In the genomic region with DNA sequence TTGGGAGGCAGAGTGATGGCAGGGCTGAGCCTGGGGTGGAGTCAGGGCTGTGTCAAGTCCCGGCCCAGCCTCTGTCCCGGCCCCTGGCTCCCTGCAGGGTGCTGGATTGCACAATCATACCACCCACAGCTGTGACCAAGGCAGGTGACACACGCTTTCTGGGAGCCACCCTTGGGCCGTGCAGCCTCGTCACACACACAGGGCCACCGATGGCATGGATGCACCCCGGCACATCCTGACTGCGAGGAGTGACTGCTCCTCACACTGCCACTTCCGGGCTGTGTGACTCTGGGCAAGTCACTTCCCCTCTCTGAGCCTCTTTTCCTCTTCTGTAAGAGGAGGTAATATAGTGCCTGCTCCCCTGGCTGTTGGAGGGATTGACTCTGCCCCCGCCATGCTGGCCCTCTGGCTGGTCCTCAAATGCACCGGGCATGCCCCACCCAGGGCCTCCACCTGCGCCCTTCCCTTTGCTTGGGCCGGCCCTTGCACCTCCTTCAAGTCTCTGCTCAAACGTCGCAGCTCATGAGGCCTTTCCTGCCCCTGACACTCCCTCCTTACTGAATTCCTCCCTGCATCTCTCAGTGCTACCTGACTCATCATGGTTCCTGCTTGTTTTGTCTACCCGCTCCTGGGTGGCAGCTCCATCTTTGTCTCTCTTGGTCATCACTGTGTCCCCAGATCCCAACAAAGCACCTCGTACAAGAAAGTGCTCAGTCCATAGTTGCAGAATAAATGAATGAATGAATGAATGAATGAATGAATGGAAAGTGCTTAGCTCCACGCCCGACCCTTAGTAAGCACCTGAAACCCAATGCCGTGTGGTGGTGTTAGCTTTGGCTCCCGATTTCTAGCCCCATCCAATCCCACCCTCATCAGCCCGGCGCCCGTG, we compare ENCODE assay signal across 8 cellular contexts.
DNase-seq lines count a peak whose midpoint lies in the region; ATAC-seq and TF ChIP-seq lines count a peak whose summit lies in the region.

No MANE protein-coding gene starts in this region.

- H3K9ac ChIP-seq in mammary epithelial cell (ENCODE audit: insufficient read depth, low read length) (no peak overlapping the region), Karpas-422 (ENCODE audit: low read length) (no peak overlapping the region)

- no peaks in the 10 kb centered on the region for H3K27me3 ChIP-seq in A673 (replicated peaks; ENCODE audit: insufficient read depth, low read depth, low read length, poor library complexity)
- H3K27me3 ChIP-seq in mammary epithelial cell (ENCODE audit: insufficient read depth, low read length): no peaks in the 10 kb centered on the region
- H3K27me3 ChIP-seq in muscle layer of duodenum (ENCODE audit: low read depth, low read length): no peaks in the 10 kb centered on the region
- no peaks in the 10 kb centered on the region for H3K27me3 ChIP-seq in Karpas-422 (ENCODE audit: low read length)

- H4K20me1 ChIP-seq in mammary epithelial cell (ENCODE audit: insufficient read depth, low read length) (no peaks in the 10 kb centered on the region), Karpas-422 (ENCODE audit: insufficient read depth, low read depth, low read length) (no peaks in the 10 kb centered on the region)

- H3K4me3 ChIP-seq in A673 (ENCODE audit: low read depth, low read length, poor library complexity, severe bottlenecking) (no peak overlapping the region), mammary epithelial cell (replicated peaks in 1 of 3; ENCODE audit: insufficient read depth in 1 of 3, low read depth in 2 of 3, low read length in 3 of 3) (no peak overlapping the region), muscle layer of duodenum (ENCODE audit: low read depth in 1 of 2, low read length in 2 of 2) (no peak overlapping the region), Karpas-422 (ENCODE audit: low read length) (no peak overlapping the region)

- H3K9me3 ChIP-seq in A673 (ENCODE audit: low read depth, low read length, poor library complexity, severe bottlenecking) (no peaks in the 10 kb centered on the region), mammary epithelial cell (replicated peaks; ENCODE audit: insufficient read depth, low read length) (no peaks in the 10 kb centered on the region), muscle layer of duodenum (ENCODE audit: control insufficient read depth in 1 of 2, low read length in 2 of 2) (no peaks in the 10 kb centered on the region), Karpas-422 (ENCODE audit: low read length) (no peaks in the 10 kb centered on the region)

- intact Hi-C loops in A673 (cut with micrococcal nuclease; ENCODE audit: unreplicated experiment): no loop called here
- intact Hi-C loops in mammary epithelial cell (cut with micrococcal nuclease): loop anchor here (5.0 kb wide), 1 partner anchor 148 kb away; no protein-coding TSS in a partner anchor

- CTCF ChIA-PET in A673 (lab: Charles Lee) (interaction anchor here (0.6 kb wide), 1 partner anchor 105 kb away, joined by 4 read pairs; no protein-coding TSS in a partner anchor), mammary epithelial cell (lab: Charles Lee; ENCODE audit: low non-redundant PET) (interaction anchor here (0.5 kb wide), 1 partner anchor 13 kb away, joined by 4 read pairs; no protein-coding TSS in a partner anchor)

- dilution Hi-C loops in mammary epithelial cell (cut with HindIII; ENCODE audit: low sequenced_read_pairs): loop anchor here (5.0 kb wide), 1 partner anchor 38 kb away; no protein-coding TSS in a partner anchor

- no peak overlapping the region for H3K4me2 ChIP-seq in mammary epithelial cell (ENCODE audit: insufficient read depth, low read depth, low read length)
- H3K4me2 ChIP-seq in Karpas-422 (ENCODE audit: low read depth, low read length, poor library complexity, severe bottlenecking): no peak overlapping the region

- peaks cover 19% of the 10 kb centered on the region for H3K4me1 ChIP-seq in A673 (ENCODE audit: insufficient read depth, low read length, poor library complexity, severe bottlenecking)
- peaks cover 24% of the 10 kb centered on the region for H3K4me1 ChIP-seq in mammary epithelial cell (ENCODE audit: insufficient read depth, low read length)
- H3K4me1 ChIP-seq in muscle layer of duodenum (ENCODE audit: control insufficient read depth in 1 of 2, insufficient read depth in 2 of 2, low read length in 2 of 2): peaks cover 4 to 5% of the 10 kb centered on the region in 2 donors
- H3K4me1 ChIP-seq in Karpas-422 (ENCODE audit: low read length): peaks cover 16% of the 10 kb centered on the region

- H3K9me2 ChIP-seq in Karpas-422 (replicated peaks; ENCODE audit: insufficient read depth, low read length): no peaks in the 10 kb centered on the region

- H3K79me2 ChIP-seq in mammary epithelial cell (ENCODE audit: insufficient read depth, low read length): no peaks in the 10 kb centered on the region
- no peaks in the 10 kb centered on the region for H3K79me2 ChIP-seq in Karpas-422 (ENCODE audit: low read length)

- WGBS in mammary epithelial cell (ENCODE audit: low coverage, missing lambda C conversion rate): 64% methylated on average over 20 of the region's 24 CpGs

- POLR2A ChIA-PET in A673 (lab: Charles Lee; ENCODE audit: low non-redundant PET): no interaction called here

- ATAC-seq in HG02840 (IDR thresholded peaks at IDR 0.05; ENCODE audit: low FRiP score, unreplicated experiment) (no peak), HG02981 (IDR thresholded peaks at IDR 0.05; ENCODE audit: unreplicated experiment) (no peak), HG03521 (IDR thresholded peaks at IDR 0.05; ENCODE audit: unreplicated experiment) (no peak)

- BruUV-seq in A673 (replicated peaks; lab: Mats Ljungman, UMichigan) (no TSS peak), mammary epithelial cell (replicated peaks; lab: Mats Ljungman, UMichigan) (no TSS peak)

- H3K27ac ChIP-seq in A673 (ENCODE audit: low read depth, low read length, poor library complexity, severe bottlenecking): no peak overlapping the region
- no peak overlapping the region for H3K27ac ChIP-seq in mammary epithelial cell (ENCODE audit: insufficient read depth, low read depth, low read length)
- H3K27ac ChIP-seq in muscle layer of duodenum (ENCODE audit: low read length): peak overlapping the region; percentile 43
- no peak overlapping the region for H3K27ac ChIP-seq in Karpas-422 (ENCODE audit: low read length)

- no peaks in the 10 kb centered on the region for H3K36me3 ChIP-seq in A673 (ENCODE audit: insufficient read depth, low read length, poor library complexity, severe bottlenecking)
- no peaks in the 10 kb centered on the region for H3K36me3 ChIP-seq in mammary epithelial cell (ENCODE audit: insufficient read depth, low read length)
- H3K36me3 ChIP-seq in muscle layer of duodenum (ENCODE audit: control insufficient read depth in 1 of 2, insufficient read depth in 2 of 2, low read length in 2 of 2): peaks cover 0 to 5% of the 10 kb centered on the region in 2 donors
- H3K36me3 ChIP-seq in Karpas-422 (ENCODE audit: insufficient read depth, low read length): no peaks in the 10 kb centered on the region

- in situ Hi-C loops in mammary epithelial cell (cut with MboI; ENCODE audit: low sequenced_read_pairs in 2 of 2): no loop called here

- DNase-seq in A673 (ENCODE audit: low spot score) (peak; percentile 35), LHCN-M2 (ENCODE audit: low read depth) (peak; percentile 50), mammary epithelial cell (peak; percentile 52), Karpas-422 (no peak)

- TF ChIP-seq CTCF in A673 (conservative IDR thresholded peaks at IDR 0.05; ENCODE audit: low read depth, low read length): no peak
- TF ChIP-seq CTCF in mammary epithelial cell (conservative IDR thresholded peaks at IDR 0.05 in 1 of 2, IDR thresholded peaks at IDR 0.05 in 1 of 2; ENCODE audit: extremely low read depth in 1 of 2, insufficient read depth in 1 of 2, low read depth in 1 of 2, low read length in 2 of 2): no peak

- H2AFZ ChIP-seq in mammary epithelial cell (ENCODE audit: low read depth, low read length) (no peak overlapping the region), Karpas-422 (ENCODE audit: low read length) (no peak overlapping the region)
